In the genomic region with DNA sequence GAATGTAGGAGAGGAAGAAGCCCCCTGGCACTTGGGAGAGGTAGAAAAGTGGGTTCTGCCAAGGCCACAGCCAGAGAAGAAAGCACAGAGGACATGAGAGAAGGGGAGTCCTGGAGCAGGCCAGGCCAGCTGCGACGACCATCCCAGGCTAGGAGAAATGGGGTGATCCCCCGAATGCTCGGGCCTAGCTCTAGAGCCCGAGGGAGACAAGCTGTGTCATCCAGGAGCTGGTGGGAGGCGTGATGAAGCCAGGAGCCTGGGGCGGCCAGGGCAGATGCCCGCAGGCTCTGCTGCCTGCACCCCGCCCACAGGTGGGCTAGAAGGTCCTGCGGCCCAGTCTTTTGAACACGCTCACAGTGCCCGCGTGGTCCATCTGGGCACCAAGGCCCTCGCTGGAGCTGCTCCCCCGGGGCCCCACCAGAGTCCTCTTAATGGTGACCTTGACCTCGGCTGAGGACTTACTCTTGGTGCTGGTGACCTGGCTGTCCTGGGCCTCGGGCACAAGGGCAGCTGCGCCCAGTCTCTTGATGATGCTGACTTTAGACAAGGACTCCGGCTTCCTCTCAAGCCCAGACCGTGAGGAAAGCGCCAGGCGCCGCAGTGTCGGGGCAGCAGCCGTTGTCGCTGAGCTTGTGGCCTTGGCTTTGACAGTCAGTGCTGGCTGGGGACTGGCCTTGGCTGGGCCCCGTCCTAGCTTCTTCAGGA, we compare ENCODE assay signal across 25 cellular contexts.
"Had no signal": no experiment of that assay in that cellular context is flagged by ENCODE, and none has a peak within 500 bp of the region (broad histone marks: within the 10 kb centered on the region; RNA-seq: fewer than 3 reads in every experiment).

No MANE protein-coding gene starts in this region.

- H3K27me3 Mint-ChIP-seq: activated B cell treated with CpG ODN at 0.5 μM for 24 hours; activated CD4-positive, alpha-beta T cell treated with anti-CD3 and anti-CD28 coated beads, Interleukin-2, amount 10 ng/mL, durations not matched to agents 24 days and 14 days; activated CD8-positive, alpha-beta memory T cell treated with anti-CD3 and anti-CD28 coated beads, Interleukin-2, amount 10 ng/mL, durations not matched to agents 7 days and 5 days; activated naive CD4-positive, alpha-beta T cell treated with anti-CD3 and anti-CD28 coated beads, Interleukin-2, amount 50 U/mL, for 24 hours; activated naive CD8-positive, alpha-beta T cell treated with anti-CD3 and anti-CD28 coated beads, Interleukin-2, amount 50 U/mL, for 24 hours; activated T-cell treated with anti-CD3 and anti-CD28 coated beads, Interleukin-2, amount 50 U/mL, for 24 hours; brain; T-cell had no signal

- H3K27me3 ChIP-seq: cardiac muscle cell had no signal

- ATAC-seq: activated CD8-positive, alpha-beta memory T cell treated with anti-CD3 and anti-CD28 coated beads, Interleukin-2, amount 10 ng/mL, durations not matched to agents 7 days and 5 days; activated naive CD8-positive, alpha-beta T cell treated with anti-CD3 and anti-CD28 coated beads, Interleukin-2, amount 50 U/mL, for 24 hours; T-cell had no signal

- H3K9me3 Mint-ChIP-seq: activated B cell treated with CpG ODN at 0.5 μM for 24 hours; activated CD4-positive, alpha-beta T cell treated with anti-CD3 and anti-CD28 coated beads, Interleukin-2, amount 10 ng/mL, durations not matched to agents 24 days and 14 days; activated naive CD4-positive, alpha-beta T cell treated with anti-CD3 and anti-CD28 coated beads, Interleukin-2, amount 50 U/mL, for 24 hours; activated naive CD8-positive, alpha-beta T cell treated with anti-CD3 and anti-CD28 coated beads, Interleukin-2, amount 50 U/mL, for 24 hours; activated T-cell treated with anti-CD3 and anti-CD28 coated beads, Interleukin-2, amount 50 U/mL, for 24 hours; activated T-helper 1 cell treated with anti-CD3 and anti-CD28 coated beads, Interleukin-12 subunit alpha, Interleukin-12 subunit beta, Interleukin-2, Interleukin-4 antibody, amounts not matched to agents 30 ng/mL and 10 ng/mL and 1 ng/mL, durations not matched to agents 14 hours and 24 hours and 36 hours; brain; T-cell had no signal

- H3K27ac Mint-ChIP-seq: activated B cell treated with CpG ODN at 0.5 μM for 24 hours; activated CD4-positive, alpha-beta T cell treated with anti-CD3 and anti-CD28 coated beads, Interleukin-2, amount 10 ng/mL, durations not matched to agents 24 days and 14 days; activated CD8-positive, alpha-beta memory T cell treated with anti-CD3 and anti-CD28 coated beads, Interleukin-2, amount 10 ng/mL, durations not matched to agents 7 days and 5 days; activated naive CD4-positive, alpha-beta T cell treated with anti-CD3 and anti-CD28 coated beads, Interleukin-2, amount 50 U/mL, for 24 hours; activated naive CD8-positive, alpha-beta T cell treated with anti-CD3 and anti-CD28 coated beads, Interleukin-2, amount 50 U/mL, for 24 hours; activated T-cell treated with anti-CD3 and anti-CD28 coated beads, Interleukin-2, amount 50 U/mL, for 24 hours; activated T-helper 1 cell treated with anti-CD3 and anti-CD28 coated beads, Interleukin-12 subunit alpha, Interleukin-12 subunit beta, Interleukin-2, Interleukin-4 antibody, amounts not matched to agents 30 ng/mL and 10 ng/mL and 1 ng/mL, durations not matched to agents 14 hours and 24 hours and 36 hours; brain; T-cell had no signal

- H3K4me3 Mint-ChIP-seq: activated B cell treated with CpG ODN at 0.5 μM for 24 hours; activated CD4-positive, alpha-beta T cell treated with anti-CD3 and anti-CD28 coated beads, Interleukin-2, amount 10 ng/mL, durations not matched to agents 24 days and 14 days; activated CD8-positive, alpha-beta memory T cell treated with anti-CD3 and anti-CD28 coated beads, Interleukin-2, amount 10 ng/mL, durations not matched to agents 7 days and 5 days; activated naive CD4-positive, alpha-beta T cell treated with anti-CD3 and anti-CD28 coated beads, Interleukin-2, amount 50 U/mL, for 24 hours; activated naive CD8-positive, alpha-beta T cell treated with anti-CD3 and anti-CD28 coated beads, Interleukin-2, amount 50 U/mL, for 24 hours; activated T-cell treated with anti-CD3 and anti-CD28 coated beads, Interleukin-2, amount 50 U/mL, for 24 hours; activated T-helper 1 cell treated with anti-CD3 and anti-CD28 coated beads, Interleukin-12 subunit alpha, Interleukin-12 subunit beta, Interleukin-2, Interleukin-4 antibody, amounts not matched to agents 30 ng/mL and 10 ng/mL and 1 ng/mL, durations not matched to agents 14 hours and 24 hours and 36 hours; brain; T-cell had no signal

- H3K27ac ChIP-seq: cardiac muscle cell had no signal

- DNase-seq: activated B cell treated with CpG ODN at 0.5 μM for 24 hours; activated CD4-positive, alpha-beta T cell treated with anti-CD3 and anti-CD28 coated beads for 1 hour; activated CD4-positive, alpha-beta T cell treated with anti-CD3 and anti-CD28 coated beads, Interleukin-2, amount 10 ng/mL, durations not matched to agents 24 days and 14 days; activated CD4-positive, alpha-beta T cell treated with anti-CD3 and anti-CD28 coated beads, Interleukin-2, amount 50 U/mL, for 48 hours; activated CD8-positive, alpha-beta memory T cell treated with anti-CD3 and anti-CD28 coated beads, Interleukin-2, amount 10 ng/mL, durations not matched to agents 7 days and 5 days; activated gamma-delta T cell; activated naive CD8-positive, alpha-beta T cell treated with anti-CD3 and anti-CD28 coated beads, Interleukin-2, amount 50 U/mL, for 24 hours; activated T-cell treated with anti-CD3 and anti-CD28 coated beads, Interleukin-2, amount 50 U/mL, for 24 hours; amygdala; MM.1S; NCI-H1105; NCI-H1436; NCI-H1694 treated with DMSO at 0.1 percent for 48 hours; NCI-H2081; NCI-H446; NCI-H524; PC-3; SIG-M5; T-cell; T-helper 2 cell; T1000 had no signal

- H3K4me1 Mint-ChIP-seq: activated B cell treated with CpG ODN at 0.5 μM for 24 hours; activated CD4-positive, alpha-beta T cell treated with anti-CD3 and anti-CD28 coated beads, Interleukin-2, amount 10 ng/mL, durations not matched to agents 24 days and 14 days; activated CD8-positive, alpha-beta memory T cell treated with anti-CD3 and anti-CD28 coated beads, Interleukin-2, amount 10 ng/mL, durations not matched to agents 7 days and 5 days; activated naive CD4-positive, alpha-beta T cell treated with anti-CD3 and anti-CD28 coated beads, Interleukin-2, amount 50 U/mL, for 24 hours; activated naive CD8-positive, alpha-beta T cell treated with anti-CD3 and anti-CD28 coated beads, Interleukin-2, amount 50 U/mL, for 24 hours; brain; T-cell had no signal

- H3K4me3 ChIP-seq: cardiac muscle cell had no signal
